1 cellular context compared by ENCODE assay signal in the genomic region with DNA sequence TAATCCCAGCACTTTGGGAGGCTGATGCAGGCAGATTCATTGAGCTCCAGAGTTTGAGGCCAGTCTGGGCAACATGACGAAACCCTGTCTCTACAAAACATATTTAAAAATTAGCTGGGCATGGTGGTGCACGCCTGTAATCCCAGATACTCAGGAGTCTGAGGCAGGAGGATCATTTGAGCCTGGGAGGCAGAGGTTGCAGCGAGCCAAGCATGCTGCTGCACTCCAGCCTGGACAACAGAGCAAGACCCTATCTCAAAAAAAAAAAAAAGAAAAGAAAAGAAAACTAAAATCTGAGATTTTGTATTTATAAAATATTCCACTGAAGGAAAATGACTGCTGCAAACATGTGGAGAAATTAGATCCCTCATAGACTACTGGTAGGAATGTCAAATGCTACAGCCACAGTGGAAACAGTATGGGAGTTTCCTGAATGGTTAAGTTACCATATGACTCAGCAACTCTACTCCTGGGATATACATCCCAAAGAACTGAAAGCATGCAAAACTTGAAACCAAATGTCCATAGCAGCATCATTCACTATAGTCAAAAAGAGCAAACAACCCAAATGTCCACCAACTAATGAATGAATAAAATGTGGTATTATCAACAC.
A peak's percentile ranks its signal among the peaks of the same experiment; 100 is the strongest.
TF ChIP-seq lines count a peak whose summit lies in the region.

No MANE protein-coding gene starts in this region.

TF ChIP-seq in HepG2, 621 proteins besides CTCF, POLR2A, EP300 and RAD21 (continued from another document):
- TF ChIP-seq, protein P1, sequence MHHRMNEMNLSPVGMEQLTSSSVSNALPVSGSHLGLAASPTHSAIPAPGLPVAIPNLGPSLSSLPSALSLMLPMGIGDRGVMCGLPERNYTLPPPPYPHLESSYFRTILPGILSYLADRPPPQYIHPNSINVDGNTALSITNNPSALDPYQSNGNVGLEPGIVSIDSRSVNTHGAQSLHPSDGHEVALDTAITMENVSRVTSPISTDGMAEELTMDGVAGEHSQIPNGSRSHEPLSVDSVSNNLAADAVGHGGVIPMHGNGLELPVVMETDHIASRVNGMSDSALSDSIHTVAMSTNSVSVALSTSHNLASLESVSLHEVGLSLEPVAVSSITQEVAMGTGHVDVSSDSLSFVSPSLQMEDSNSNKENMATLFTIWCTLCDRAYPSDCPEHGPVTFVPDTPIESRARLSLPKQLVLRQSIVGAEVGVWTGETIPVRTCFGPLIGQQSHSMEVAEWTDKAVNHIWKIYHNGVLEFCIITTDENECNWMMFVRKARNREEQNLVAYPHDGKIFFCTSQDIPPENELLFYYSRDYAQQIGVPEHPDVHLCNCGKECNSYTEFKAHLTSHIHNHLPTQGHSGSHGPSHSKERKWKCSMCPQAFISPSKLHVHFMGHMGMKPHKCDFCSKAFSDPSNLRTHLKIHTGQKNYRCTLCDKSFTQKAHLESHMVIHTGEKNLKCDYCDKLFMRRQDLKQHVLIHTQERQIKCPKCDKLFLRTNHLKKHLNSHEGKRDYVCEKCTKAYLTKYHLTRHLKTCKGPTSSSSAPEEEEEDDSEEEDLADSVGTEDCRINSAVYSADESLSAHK (CRISPR knock-in tag; IDR thresholded peaks at IDR 0.05; ENCODE audit: borderline replicate concordance), result no peak
- TF ChIP-seq ZNF20 (CRISPR knock-in tag; IDR thresholded peaks at IDR 0.05) (no peak), SOX13 (IDR thresholded peaks at IDR 0.05) (no peak), SOX13 (CRISPR knock-in tag; conservative IDR thresholded peaks at IDR 0.05 in 1 of 2, IDR thresholded peaks at IDR 0.05 in 1 of 2) (no peak), TEAD3 (CRISPR knock-in tag; optimal IDR thresholded peaks at IDR 0.05; ENCODE audit: borderline replicate concordance) (peak; percentile 56)
TF ChIP-seq in HepG2: peak in this region for 8.
